22 cellular contexts compared by ENCODE assay signal in the genomic region with DNA sequence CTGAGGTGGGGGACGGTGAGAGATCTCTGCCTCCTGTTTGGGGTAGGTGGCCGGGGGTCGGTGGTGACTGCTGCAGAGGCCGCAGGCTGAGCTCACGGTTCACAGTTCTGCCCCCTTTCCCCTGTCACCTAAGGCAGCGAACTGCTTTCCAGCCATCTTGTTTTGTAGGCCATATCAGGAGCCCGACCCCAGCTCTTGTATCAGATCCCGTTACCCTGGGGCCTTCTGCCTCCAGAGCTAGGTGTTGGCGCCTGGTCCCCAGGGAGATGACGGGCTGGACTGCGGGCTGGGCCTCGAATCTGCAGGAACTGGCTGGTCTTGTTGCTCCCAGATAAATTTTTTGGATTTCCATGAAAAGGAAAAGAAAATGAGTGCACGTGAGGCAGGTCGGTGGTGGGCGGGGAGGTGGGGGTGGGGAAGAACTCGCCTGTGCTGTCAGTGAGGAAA.
DNase-seq lines count a peak whose midpoint lies in the region; ATAC-seq and TF ChIP-seq lines count a peak whose summit lies in the region.
"Had no signal": no experiment of that assay in that cellular context is flagged by ENCODE, and none has a peak within 500 bp of the region (broad histone marks: within the 10 kb centered on the region; RNA-seq: fewer than 3 reads in every experiment).

No MANE protein-coding gene starts in this region.

- ATAC-seq in GM19463 (IDR thresholded peaks at IDR 0.05; ENCODE audit: unreplicated experiment), result peak; percentile 8
- ATAC-seq in right lobe of liver, result no peak
- no peak for ATAC-seq in HG02840 (IDR thresholded peaks at IDR 0.05; ENCODE audit: low FRiP score, unreplicated experiment)
- ATAC-seq: activated CD8-positive, alpha-beta T cell treated with anti-CD3 and anti-CD28 coated beads for 36 hours; Right ventricle myocardium inferior; T-helper 17 cell had no signal

- H3K4me3 ChIP-seq in BLaER1 treated with 17β-estradiol and CSF1 and Interleukin-3, amounts not matched to agents 10 nM and 100 nM, result no peak overlapping the region
- H3K4me3 ChIP-seq in Peyer's patch (no peak overlapping the region), right lobe of liver (no peak overlapping the region)
- H3K4me3 ChIP-seq: adrenal gland, cardiac muscle cell, esophagus squamous epithelium, left ventricle myocardium inferior, sigmoid colon, uterus had no signal

- H3K9me3 ChIP-seq in BLaER1 treated with 17β-estradiol and CSF1 and Interleukin-3, amounts not matched to agents 10 nM and 100 nM (replicated peaks in 1 of 11), result no peaks in the 10 kb centered on the region
- no peaks in the 10 kb centered on the region for H3K9me3 ChIP-seq in Peyer's patch
- H3K9me3 ChIP-seq in right lobe of liver, result no peaks in the 10 kb centered on the region
- H3K9me3 ChIP-seq: adrenal gland, esophagus squamous epithelium, left ventricle myocardium inferior, sigmoid colon, uterus had no signal

- H3K4me2 ChIP-seq in BLaER1 treated with 17β-estradiol and CSF1 and Interleukin-3, amounts not matched to agents 10 nM and 100 nM, result peak overlapping the region; percentile 62 to 87 (median 74)

- no peak for TF ChIP-seq CTCF in Peyer's patch (IDR thresholded peaks at IDR 0.05)
- TF ChIP-seq CTCF in right lobe of liver (IDR thresholded peaks at IDR 0.05), result no peak
- no peak for TF ChIP-seq CTCF in GM10248 (IDR thresholded peaks at IDR 0.05; ENCODE audit: control extremely low read depth, extremely low read depth, low read depth, missing control alignments)

- 0 out of 22 replicates have a peak overlapping the region, but pooled peaks of 1 of the 11 experiments have one; percentile 26 for H3K9ac ChIP-seq in BLaER1 treated with 17β-estradiol and CSF1 and Interleukin-3, amounts not matched to agents 10 nM and 100 nM

- H4K20me1 ChIP-seq in BLaER1 treated with 17β-estradiol and CSF1 and Interleukin-3, amounts not matched to agents 10 nM and 100 nM, result peaks cover 0 to 10% (median 0%) of the 10 kb centered on the region in 11 experiments; a peak in 1 of 22 replicates

- POLR2A ChIA-PET in GM10248 (lab: Yijun Ruan, JAX), result no interaction called here

- CTCF ChIA-PET in GM10248 (lab: Yijun Ruan, JAX), result no interaction called here

- H3K36me3 ChIP-seq in BLaER1 treated with 17β-estradiol and CSF1 and Interleukin-3, amounts not matched to agents 10 nM and 100 nM, result no peaks in the 10 kb centered on the region
- H3K36me3 ChIP-seq in Peyer's patch (no peaks in the 10 kb centered on the region), right lobe of liver (no peaks in the 10 kb centered on the region)
- H3K36me3 ChIP-seq: adrenal gland, cardiac muscle cell, esophagus squamous epithelium, left ventricle myocardium inferior, sigmoid colon, uterus, WERI-Rb-1 had no signal

- peaks cover 24 to 65% (median 51%) of the 10 kb centered on the region in 10 experiments for H3K4me1 ChIP-seq in BLaER1 treated with 17β-estradiol and CSF1 and Interleukin-3, amounts not matched to agents 10 nM and 100 nM
- H3K4me1 ChIP-seq in Peyer's patch (no peaks in the 10 kb centered on the region), right lobe of liver (no peaks in the 10 kb centered on the region)
- H3K4me1 ChIP-seq: adrenal gland, esophagus squamous epithelium, left ventricle myocardium inferior, sigmoid colon, uterus had no signal

- no peak overlapping the region for H3K27ac ChIP-seq in BLaER1 treated with 17β-estradiol and CSF1 and Interleukin-3, amounts not matched to agents 10 nM and 100 nM
- H3K27ac ChIP-seq in Peyer's patch, result no peak overlapping the region
- H3K27ac ChIP-seq in right lobe of liver, result no peak overlapping the region
- H3K27ac ChIP-seq: adrenal gland, cardiac muscle cell, esophagus squamous epithelium, left ventricle myocardium inferior, sigmoid colon, uterus, WERI-Rb-1 had no signal

- peak in 2 of 3 donors; percentile 13 to 30 for DNase-seq in Peyer's patch
- DNase-seq in right lobe of liver, result peak in 2 of 3 donors; percentile 25 to 30
- no peak for DNase-seq in T-helper 1 cell
- DNase-seq in GM10248 (ENCODE audit: extremely low spot score), result no peak
- no peak for DNase-seq in COLO829 (ENCODE audit: low spot score)
- DNase-seq: activated CD8-positive, alpha-beta T cell treated with anti-CD3 and anti-CD28 coated beads for 36 hours; COR-L47; esophagus squamous epithelium; left ventricle myocardium inferior; NCI-H1694 treated with DMSO at 0.1 percent for 48 hours; NCI-H345; NK-92 treated with Interleukin-12 subunit alpha and Interleukin-12 subunit beta, amount 100 ng/mL, for 24 hours; T-helper 17 cell; uterus; WERI-Rb-1 had no signal

- intact Hi-C loops in right lobe of liver (cut with DNase I), result no loop called here

- TF ChIP-seq POLR2A in Peyer's patch (IDR thresholded peaks at IDR 0.05) (no peak), right lobe of liver (IDR thresholded peaks at IDR 0.05) (no peak)

- H3K27me3 ChIP-seq in BLaER1 treated with 17β-estradiol and CSF1 and Interleukin-3, amounts not matched to agents 10 nM and 100 nM, result peaks cover 0 to 20% (median 0%) of the 10 kb centered on the region in 11 experiments; a peak in 5 of 22 replicates
- H3K27me3 ChIP-seq in Peyer's patch (no peaks in the 10 kb centered on the region), right lobe of liver (no peaks in the 10 kb centered on the region)
- H3K27me3 ChIP-seq: adrenal gland, cardiac muscle cell, uterus had no signal

- 37% methylated on average over 4 of the region's 16 CpGs for WGBS in right lobe of liver (ENCODE audit: insufficient coverage, low coverage, low lambda C conversion rate, missing lambda C conversion rate)

Comparison
In these comparisons a context has a peak if more than half of its experiments do, and no peak if none do; other contexts are left out.
1. DNase-seq: peak in Peyer's patch (2 of 3) and right lobe of liver (2 of 3); none in T-helper 1 cell (0 of 5), GM10248 (single experiment) and COLO829 (single experiment).